Comparison of ENCODE assay signal across 8 cellular contexts in genomic region chr1:237851209-237851845, GRCh38. TPM values are rescaled to one million over a fixed set of nuclear protein-coding genes. Genes with fewer than 3 reads are reported as not detected.
DNase-seq lines count a peak whose midpoint lies in the region; ATAC-seq and TF ChIP-seq lines count a peak whose summit lies in the region.

No MANE protein-coding gene starts in this region.

- no peak overlapping the region for H4K8ac ChIP-seq in neuronal stem cell (ENCODE audit: low read depth, low read length)

- H3K9me2 ChIP-seq in PC-9 (ENCODE audit: insufficient read depth), result no peaks in the 10 kb centered on the region

- no peak overlapping the region for H3K4me3 Mint-ChIP-seq in activated CD4-positive, alpha-beta T cell treated with anti-CD3 and anti-CD28 coated beads for 36 hours
- no peak overlapping the region for H3K4me3 Mint-ChIP-seq in stimulated activated memory B cell treated with anti-CD40 and anti-IgM and Interleukin-4, amounts not matched to agents 10 μg/mL and 1 μg/mL and 100 μg/mL, for 72 hours

- H2BK15ac ChIP-seq in neuronal stem cell (ENCODE audit: low read length), result no peak overlapping the region

- H3K79me2 ChIP-seq in PC-9 (ENCODE audit: low read depth), result no peaks in the 10 kb centered on the region

- POLR2A ChIA-PET in activated CD4-positive, alpha-beta T cell treated with anti-CD3 and anti-CD28 coated beads for 36 hours (lab: Charles Lee), result interaction anchor here (0.6 kb wide), 1 partner anchor 1478 kb away, joined by 3 read pairs; no protein-coding TSS in a partner anchor
- POLR2A ChIA-PET in PC-9 (lab: Charles Lee; ENCODE audit: unreplicated experiment), result no interaction called here

- H3K4me3 ChIP-seq in PC-9 (no peak overlapping the region), choroid plexus epithelial cell (ENCODE audit: low read depth, low read length) (no peak overlapping the region), neuronal stem cell (ENCODE audit: low read length in 2 of 2) (no peak overlapping the region)

- H3K27me3 Mint-ChIP-seq in activated CD4-positive, alpha-beta T cell treated with anti-CD3 and anti-CD28 coated beads for 36 hours, result no peaks in the 10 kb centered on the region
- H3K27me3 Mint-ChIP-seq in stimulated activated memory B cell treated with anti-CD40 and anti-IgM and Interleukin-4, amounts not matched to agents 10 μg/mL and 1 μg/mL and 100 μg/mL, for 72 hours, result no peaks in the 10 kb centered on the region

- H3K9ac ChIP-seq in neuronal stem cell (ENCODE audit: low read depth, low read length, poor library complexity), result no peak overlapping the region

- H3K4me2 ChIP-seq in PC-9 (no peak overlapping the region), neuronal stem cell (ENCODE audit: insufficient read depth, low read length, poor library complexity, severe bottlenecking) (no peak overlapping the region)

- H3K36me3 ChIP-seq in PC-9 (ENCODE audit: low read depth), result no peaks in the 10 kb centered on the region
- no peaks in the 10 kb centered on the region for H3K36me3 ChIP-seq in neuronal stem cell (replicated peaks in 1 of 2; ENCODE audit: control insufficient read depth in 2 of 2, insufficient read depth in 2 of 2, low read length in 2 of 2)

- H3K36me3 Mint-ChIP-seq in activated CD4-positive, alpha-beta T cell treated with anti-CD3 and anti-CD28 coated beads for 36 hours (ENCODE audit: low read depth), result no peaks in the 10 kb centered on the region
- H3K36me3 Mint-ChIP-seq in stimulated activated memory B cell treated with anti-CD40 and anti-IgM and Interleukin-4, amounts not matched to agents 10 μg/mL and 1 μg/mL and 100 μg/mL, for 72 hours, result no peaks in the 10 kb centered on the region

- H2BK120ac ChIP-seq in neuronal stem cell (ENCODE audit: low read depth, low read length), result no peak overlapping the region

- H4K91ac ChIP-seq in neuronal stem cell (ENCODE audit: low read depth, low read length, poor library complexity), result no peak overlapping the region

- H2BK5ac ChIP-seq in neuronal stem cell (ENCODE audit: low read length), result no peak overlapping the region

- H3K27me3 ChIP-seq in PC-9 (ENCODE audit: insufficient read depth, low read depth) (no peaks in the 10 kb centered on the region), neuronal stem cell (ENCODE audit: control insufficient read depth in 3 of 3, insufficient read depth in 3 of 3, low read depth in 1 of 3, low read length in 3 of 3) (no peaks in the 10 kb centered on the region)

- H2AK5ac ChIP-seq in neuronal stem cell (ENCODE audit: low read depth, low read length), result no peak overlapping the region

- H3K79me1 ChIP-seq in neuronal stem cell (ENCODE audit: low read depth, low read length), result no peaks in the 10 kb centered on the region

- no peak overlapping the region for H3K4ac ChIP-seq in neuronal stem cell (ENCODE audit: low read length)

- no peak overlapping the region for H2BK12ac ChIP-seq in neuronal stem cell (ENCODE audit: low read length)

- no peaks in the 10 kb centered on the region for H3F3A ChIP-seq in PC-9 (ENCODE audit: insufficient read depth, low read depth)

- no CpG with 5 or more reads among the region's 6 CpGs for WGBS in neuronal stem cell (ENCODE audit: extremely low coverage in 2 of 2, insufficient read length in 2 of 2, insufficient replicate concordance in 1 of 2), 2 donors

- no peak overlapping the region for H3K14ac ChIP-seq in neuronal stem cell (ENCODE audit: low read length)

- ATAC-seq in activated CD4-positive, alpha-beta T cell treated with anti-CD3 and anti-CD28 coated beads for 36 hours, result no peak
- no peak for ATAC-seq in stimulated activated memory B cell treated with anti-CD40 and anti-IgM and Interleukin-4, amounts not matched to agents 10 μg/mL and 1 μg/mL and 100 μg/mL, for 72 hours

- no peaks in the 10 kb centered on the region for H3K4me1 Mint-ChIP-seq in activated CD4-positive, alpha-beta T cell treated with anti-CD3 and anti-CD28 coated beads for 36 hours
- H3K4me1 Mint-ChIP-seq in stimulated activated memory B cell treated with anti-CD40 and anti-IgM and Interleukin-4, amounts not matched to agents 10 μg/mL and 1 μg/mL and 100 μg/mL, for 72 hours, result no peaks in the 10 kb centered on the region

- no peaks in the 10 kb centered on the region for H3K9me3 Mint-ChIP-seq in activated CD4-positive, alpha-beta T cell treated with anti-CD3 and anti-CD28 coated beads for 36 hours (ENCODE audit: low read depth)
- peaks cover 14% of the 10 kb centered on the region for H3K9me3 Mint-ChIP-seq in stimulated activated memory B cell treated with anti-CD40 and anti-IgM and Interleukin-4, amounts not matched to agents 10 μg/mL and 1 μg/mL and 100 μg/mL, for 72 hours

- H3K27ac ChIP-seq in PC-9, result no peak overlapping the region
- no peak overlapping the region for H3K27ac ChIP-seq in neuronal stem cell (replicated peaks; ENCODE audit: low read length)

- H3K4me1 ChIP-seq in PC-9 (replicated peaks; ENCODE audit: insufficient read depth) (no peaks in the 10 kb centered on the region), neuronal stem cell (ENCODE audit: control insufficient read depth in 2 of 2, insufficient read depth in 1 of 2, low read depth in 1 of 2, low read length in 2 of 2) (no peaks in the 10 kb centered on the region)

- no TSS peak for BruUV-seq in PC-9 (replicated peaks; lab: Mats Ljungman, UMichigan)

- no peak overlapping the region for H3K18ac ChIP-seq in neuronal stem cell (ENCODE audit: low read length)

- no peaks in the 10 kb centered on the region for H4K20me1 ChIP-seq in PC-9 (ENCODE audit: insufficient read depth)

- TF ChIP-seq CTCF in PC-9 (conservative IDR thresholded peaks at IDR 0.05) (peak; percentile 67), choroid plexus epithelial cell (conservative IDR thresholded peaks at IDR 0.05; ENCODE audit: low read depth, low read length) (peak; percentile 60)

- intact Hi-C loops in activated CD4-positive, alpha-beta T cell treated with anti-CD3 and anti-CD28 coated beads for 36 hours (cut with DNase I, micrococcal nuclease), result no loop called here
- intact Hi-C loops in PC-9 (cut with micrococcal nuclease; ENCODE audit: unreplicated experiment), result no loop called here

- H3K27ac Mint-ChIP-seq in activated CD4-positive, alpha-beta T cell treated with anti-CD3 and anti-CD28 coated beads for 36 hours, result no peak overlapping the region
- no peak overlapping the region for H3K27ac Mint-ChIP-seq in stimulated activated memory B cell treated with anti-CD40 and anti-IgM and Interleukin-4, amounts not matched to agents 10 μg/mL and 1 μg/mL and 100 μg/mL, for 72 hours

- no peak overlapping the region for H3K23ac ChIP-seq in neuronal stem cell (ENCODE audit: low read depth, low read length, poor library complexity)

- H2AFZ ChIP-seq in PC-9 (no peak overlapping the region), neuronal stem cell (ENCODE audit: low read length) (no peak overlapping the region)

- peak; percentile 65 for DNase-seq in activated CD4-positive, alpha-beta T cell treated with anti-CD3 and anti-CD28 coated beads for 36 hours
- DNase-seq in activated CD4-positive, alpha-beta T cell treated with anti-CD3 and anti-CD28 coated beads for 4 hours, result no peak
- DNase-seq in HPDE6-E6E7 (ENCODE audit: extremely low spot score), result peak; percentile 28
- DNase-seq in PC-9, result peak in 1 of 2 experiments; percentile 15
- DNase-seq in choroid plexus epithelial cell (ENCODE audit: low read depth), result peak; percentile 48
- peak; percentile 56 for DNase-seq in neuronal stem cell (ENCODE audit: low spot score)
- no peak for DNase-seq in AG08396 (ENCODE audit: low spot score)

- H3K9me3 ChIP-seq in PC-9 (ENCODE audit: insufficient read depth, low read depth) (no peaks in the 10 kb centered on the region), neuronal stem cell (replicated peaks in 1 of 2; ENCODE audit: control insufficient read depth in 2 of 2, insufficient read depth in 1 of 2, low read depth in 1 of 2, low read length in 2 of 2) (no peaks in the 10 kb centered on the region)

- CTCF ChIA-PET in activated CD4-positive, alpha-beta T cell treated with anti-CD3 and anti-CD28 coated beads for 36 hours (lab: Charles Lee), result interaction anchor here (0.6 to 1.2 kb wide), 3 partner anchors 12 to 641 kb away, joined by 3 to 4 read pairs (median 3); no protein-coding TSS in a partner anchor
- CTCF ChIA-PET in PC-9 (lab: Charles Lee), result no interaction called here

RNA-seq across cellular contexts. Expression of gene ZP4, which starts 39.4 kb away (rescaled TPM):
- total RNA-seq in activated CD4-positive, alpha-beta T cell treated with anti-CD3 and anti-CD28 coated beads for 36 hours, result not detected
- not detected in 2 replicates for total RNA-seq in PC-9 (2021)
- polyA plus RNA-seq in neuronal stem cell (2013, experiment 1 of 2), result 0.06 TPM
- polyA plus RNA-seq in neuronal stem cell (2013, experiment 2 of 2), result 0.01 TPM

Comparison
In these comparisons a context has a peak if more than half of its experiments do, and no peak if none do; other contexts are left out.
1. DNase-seq: peak in activated CD4-positive, alpha-beta T cell treated with anti-CD3 and anti-CD28 coated beads for 36 hours (single experiment), HPDE6-E6E7 (single experiment), choroid plexus epithelial cell (single experiment) and neuronal stem cell (single experiment); none in activated CD4-positive, alpha-beta T cell treated with anti-CD3 and anti-CD28 coated beads for 4 hours (0 of 2) and AG08396 (single experiment).